ENCODE assay signal across 21 cellular contexts in genomic region chr1:31742462-31743212, GRCh38. TPM values are rescaled to one million over a fixed set of nuclear protein-coding genes. Genes with fewer than 3 reads are reported as not detected.
A peak's percentile ranks its signal among the peaks of the same experiment; 100 is the strongest.
DNase-seq lines count a peak whose midpoint lies in the region; ATAC-seq and TF ChIP-seq lines count a peak whose summit lies in the region.
"Had no signal": no experiment of that assay in that cellular context is flagged by ENCODE, and none has a peak within 500 bp of the region (broad histone marks: within the 10 kb centered on the region; RNA-seq: fewer than 3 reads in every experiment).

No MANE protein-coding gene starts in this region.

- H3K9me3 Mint-ChIP-seq in activated naive CD8-positive, alpha-beta T cell treated with anti-CD3 and anti-CD28 coated beads, Interleukin-2, amount 50 U/mL, for 24 hours = no peaks in the 10 kb centered on the region
- H3K9me3 Mint-ChIP-seq in activated CD4-positive, alpha-beta T cell treated with anti-CD3 and anti-CD28 coated beads, Interleukin-2, amount 10 ng/mL, durations not matched to agents 24 days and 14 days = no peaks in the 10 kb centered on the region
- H3K9me3 Mint-ChIP-seq: CD8-positive, alpha-beta memory T cell had no signal

- H4K20me1 ChIP-seq in BLaER1 = no peaks in the 10 kb centered on the region
- H4K20me1 ChIP-seq in BLaER1 treated with 17β-estradiol and CSF1 and Interleukin-3, amounts not matched to agents 10 nM and 100 nM = peaks cover 0 to 27% (median 0%) of the 10 kb centered on the region in 11 experiments; a peak in 8 of 22 replicates

- intact Hi-C loops in activated CD4-positive, alpha-beta T cell treated with anti-CD3 and anti-CD28 coated beads, Interleukin-2, amount 10 ng/mL, durations not matched to agents 24 days and 14 days (cut with micrococcal nuclease) = no loop called here

- no peak overlapping the region for H3K27ac Mint-ChIP-seq in activated naive CD8-positive, alpha-beta T cell treated with anti-CD3 and anti-CD28 coated beads, Interleukin-2, amount 50 U/mL, for 24 hours
- no peak overlapping the region for H3K27ac Mint-ChIP-seq in activated CD4-positive, alpha-beta T cell treated with anti-CD3 and anti-CD28 coated beads, Interleukin-2, amount 10 ng/mL, durations not matched to agents 24 days and 14 days

- H3K4me3 ChIP-seq in BLaER1 = no peak overlapping the region; the same call in 1 of the 2 replicates
- H3K4me3 ChIP-seq in BLaER1 treated with 17β-estradiol and CSF1 and Interleukin-3, amounts not matched to agents 10 nM and 100 nM = peak overlapping the region in 2 of 10 experiments; percentile 11 to 12; a peak in 2 of 20 replicates
- no peak overlapping the region for H3K4me3 ChIP-seq in WERI-Rb-1 (ENCODE audit: low read depth, low read length)
- H3K4me3 ChIP-seq: Peyer's patch had no signal

- H3K4me3 Mint-ChIP-seq in activated naive CD8-positive, alpha-beta T cell treated with anti-CD3 and anti-CD28 coated beads, Interleukin-2, amount 50 U/mL, for 24 hours = no peak overlapping the region
- no peak overlapping the region for H3K4me3 Mint-ChIP-seq in activated CD4-positive, alpha-beta T cell treated with anti-CD3 and anti-CD28 coated beads, Interleukin-2, amount 10 ng/mL, durations not matched to agents 24 days and 14 days
- H3K4me3 Mint-ChIP-seq: CD8-positive, alpha-beta memory T cell had no signal

- no peak for ATAC-seq in activated naive CD8-positive, alpha-beta T cell treated with anti-CD3 and anti-CD28 coated beads, Interleukin-2, amount 50 U/mL, for 24 hours
- ATAC-seq in GM18520 (IDR thresholded peaks at IDR 0.05; ENCODE audit: unreplicated experiment) = no peak

- peaks cover 16% of the 10 kb centered on the region for H3K4me1 Mint-ChIP-seq in activated naive CD8-positive, alpha-beta T cell treated with anti-CD3 and anti-CD28 coated beads, Interleukin-2, amount 50 U/mL, for 24 hours
- peaks cover 5% of the 10 kb centered on the region for H3K4me1 Mint-ChIP-seq in activated CD4-positive, alpha-beta T cell treated with anti-CD3 and anti-CD28 coated beads, Interleukin-2, amount 10 ng/mL, durations not matched to agents 24 days and 14 days

- no peaks in the 10 kb centered on the region for H3K27me3 ChIP-seq in BLaER1
- peaks cover 0 to 9% (median 0%) of the 10 kb centered on the region in 11 experiments; a peak in 2 of 22 replicates for H3K27me3 ChIP-seq in BLaER1 treated with 17β-estradiol and CSF1 and Interleukin-3, amounts not matched to agents 10 nM and 100 nM
- H3K27me3 ChIP-seq in WERI-Rb-1 (ENCODE audit: insufficient read depth, low read depth, severe bottlenecking) = no peaks in the 10 kb centered on the region
- H3K27me3 ChIP-seq: Peyer's patch had no signal

- H3K9ac ChIP-seq in BLaER1 = peak overlapping the region; percentile 68
- H3K9ac ChIP-seq in BLaER1 treated with 17β-estradiol and CSF1 and Interleukin-3, amounts not matched to agents 10 nM and 100 nM = peak overlapping the region in 4 of 11 experiments; percentile 47 to 62 (median 60); a peak in 8 of 22 replicates

- H3K27ac ChIP-seq in BLaER1 (peak overlapping the region; percentile 79), WERI-Rb-1 (no peak overlapping the region)
- H3K27ac ChIP-seq in BLaER1 treated with 17β-estradiol and CSF1 and Interleukin-3, amounts not matched to agents 10 nM and 100 nM = peak overlapping the region in 4 of 11 experiments; percentile 3 to 48 (median 40); a peak in 7 of 22 replicates
- H3K27ac ChIP-seq: C4-2B had no signal

- no peaks in the 10 kb centered on the region for H3K36me3 Mint-ChIP-seq in activated naive CD8-positive, alpha-beta T cell treated with anti-CD3 and anti-CD28 coated beads, Interleukin-2, amount 50 U/mL, for 24 hours (ENCODE audit: low read depth)
- no peaks in the 10 kb centered on the region for H3K36me3 Mint-ChIP-seq in activated CD4-positive, alpha-beta T cell treated with anti-CD3 and anti-CD28 coated beads, Interleukin-2, amount 10 ng/mL, durations not matched to agents 24 days and 14 days (ENCODE audit: low read depth)
- H3K36me3 Mint-ChIP-seq: CD8-positive, alpha-beta memory T cell had no signal

- 0 out of 2 replicates have a peak, but pooled peaks cover 14% of the 10 kb centered on the region for H3K36me3 ChIP-seq in BLaER1
- no peaks in the 10 kb centered on the region; a peak in 1 of 22 replicates for H3K36me3 ChIP-seq in BLaER1 treated with 17β-estradiol and CSF1 and Interleukin-3, amounts not matched to agents 10 nM and 100 nM
- peaks cover 8% of the 10 kb centered on the region for H3K36me3 ChIP-seq in WERI-Rb-1
- H3K36me3 ChIP-seq: Peyer's patch had no signal

- H3K4me2 ChIP-seq in BLaER1 = peak overlapping the region; percentile 93
- peak overlapping the region; percentile 24 to 94 (median 86); a peak in 20 of 22 replicates for H3K4me2 ChIP-seq in BLaER1 treated with 17β-estradiol and CSF1 and Interleukin-3, amounts not matched to agents 10 nM and 100 nM

- H3K4me1 ChIP-seq in BLaER1 = peaks cover 96% of the 10 kb centered on the region
- peaks cover 22 to 100% (median 93%) of the 10 kb centered on the region in 10 experiments for H3K4me1 ChIP-seq in BLaER1 treated with 17β-estradiol and CSF1 and Interleukin-3, amounts not matched to agents 10 nM and 100 nM

- H3K27me3 Mint-ChIP-seq in activated naive CD8-positive, alpha-beta T cell treated with anti-CD3 and anti-CD28 coated beads, Interleukin-2, amount 50 U/mL, for 24 hours = no peaks in the 10 kb centered on the region
- peaks cover 7% of the 10 kb centered on the region for H3K27me3 Mint-ChIP-seq in activated CD4-positive, alpha-beta T cell treated with anti-CD3 and anti-CD28 coated beads, Interleukin-2, amount 10 ng/mL, durations not matched to agents 24 days and 14 days
- H3K27me3 Mint-ChIP-seq: CD8-positive, alpha-beta memory T cell had no signal

- DNase-seq in WERI-Rb-1 (peak; percentile 20), iPS-NIHi7 (ENCODE audit: extremely low spot score) (peak; percentile 79)
- DNase-seq in activated naive CD8-positive, alpha-beta T cell treated with anti-CD3 and anti-CD28 coated beads, Interleukin-2, amount 50 U/mL, for 24 hours = no peak
- no peak for DNase-seq in activated CD4-positive, alpha-beta T cell treated with anti-CD3 and anti-CD28 coated beads, Interleukin-2, amount 10 ng/mL, durations not matched to agents 24 days and 14 days
- DNase-seq: Calu3; CD8-positive, alpha-beta memory T cell; DMS153; GOT3; KBM-7; MM.1S; NCI-H1048; NCI-H1417 treated with DMSO at 0.1 percent for 48 hours; NCI-H187; NCI-H446; NCI-H526 treated with DMSO at 0.1 percent for 48 hours; Peyer's patch had no signal

- no peak for TF ChIP-seq CTCF in WERI-Rb-1 (IDR thresholded peaks at IDR 0.05; ENCODE audit: low read depth, low read length)

- H3K9me3 ChIP-seq in BLaER1 (no peaks in the 10 kb centered on the region), WERI-Rb-1 (ENCODE audit: severe bottlenecking) (no peaks in the 10 kb centered on the region)
- H3K9me3 ChIP-seq in BLaER1 treated with 17β-estradiol and CSF1 and Interleukin-3, amounts not matched to agents 10 nM and 100 nM (replicated peaks in 1 of 11) = no peaks in the 10 kb centered on the region
- H3K9me3 ChIP-seq: Peyer's patch had no signal

RNA-seq across cellular contexts. Expression of gene ADGRB2, which starts 21.5 kb away (rescaled TPM):
- total RNA-seq in activated CD4-positive, alpha-beta T cell treated with anti-CD3 and anti-CD28 coated beads, Interleukin-2, amount 10 ng/mL, durations not matched to agents 24 days and 14 days = 0.40 and 0.45 TPM in 2 replicates

RNA-seq across cellular contexts. Expression of gene COL16A1, which starts 38.8 kb away (rescaled TPM):
- not detected in 2 replicates for total RNA-seq in activated CD4-positive, alpha-beta T cell treated with anti-CD3 and anti-CD28 coated beads, Interleukin-2, amount 10 ng/mL, durations not matched to agents 24 days and 14 days
- total RNA-seq: OCI-LY7 had no signal

Comparison
In these comparisons a context has a peak if more than half of its experiments do, and no peak if none do; other contexts are left out.
1. DNase-seq: peak in WERI-Rb-1 (single experiment) and iPS-NIHi7 (single experiment); none in activated naive CD8-positive, alpha-beta T cell treated with anti-CD3 and anti-CD28 coated beads, Interleukin-2, amount 50 U/mL, for 24 hours (single experiment) and activated CD4-positive, alpha-beta T cell treated with anti-CD3 and anti-CD28 coated beads, Interleukin-2, amount 10 ng/mL, durations not matched to agents 24 days and 14 days (single experiment).